12 cellular contexts compared by ENCODE assay signal in the genomic region with DNA sequence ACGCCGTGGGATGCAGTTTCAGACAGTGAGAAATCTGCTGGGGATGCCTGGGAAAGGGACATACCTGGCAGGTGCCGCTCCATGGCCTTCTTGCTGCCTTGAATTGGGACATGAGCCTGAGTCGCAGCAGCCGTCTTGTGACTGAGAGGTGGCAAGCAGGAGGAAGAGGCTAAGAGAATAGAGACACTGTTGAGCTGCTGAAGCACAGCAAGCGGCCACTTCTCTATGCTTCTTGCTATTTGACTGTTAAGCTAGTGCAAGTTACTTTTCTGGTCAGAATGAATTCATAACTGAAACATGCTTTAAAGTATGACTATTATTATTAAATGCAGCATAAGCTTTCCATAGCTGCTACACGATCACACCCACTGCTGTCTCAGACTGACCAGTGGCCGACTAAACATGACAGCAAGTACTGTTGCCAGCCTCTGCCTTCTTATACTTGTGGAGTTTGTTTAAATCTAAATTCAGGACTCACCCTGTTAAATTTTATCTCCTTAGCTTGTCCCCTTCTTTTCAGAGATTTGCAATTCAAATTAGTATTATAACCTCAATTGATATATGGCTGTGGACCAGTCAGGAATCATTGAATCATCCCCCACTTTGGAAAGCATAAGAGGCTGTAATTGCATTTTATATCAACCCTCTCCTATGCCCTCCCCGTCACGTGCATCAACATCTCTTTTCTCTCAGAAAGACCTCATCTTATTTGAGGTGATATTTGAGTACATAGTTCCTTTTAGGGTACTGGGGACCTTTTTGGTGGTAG. TPM values are rescaled to one million over a fixed set of nuclear protein-coding genes. Genes with fewer than 3 reads are reported as not detected.
DNase-seq lines count a peak whose midpoint lies in the region; ATAC-seq, FAIRE-seq and TF ChIP-seq lines count a peak whose summit lies in the region.
"Had no signal": no experiment of that assay in that cellular context is flagged by ENCODE, and none has a peak within 500 bp of the region (broad histone marks: within the 10 kb centered on the region; RNA-seq: fewer than 3 reads in every experiment).

No MANE protein-coding gene starts in this region.

- no peak overlapping the region for H3K4me3 ChIP-seq in dorsolateral prefrontal cortex
- H3K4me3 ChIP-seq: lung had no signal

- H3K27ac Mint-ChIP-seq in activated T-helper 1 cell treated with anti-CD3 and anti-CD28 coated beads, Interleukin-12 subunit alpha, Interleukin-12 subunit beta, Interleukin-2, Interleukin-4 antibody, amounts not matched to agents 30 ng/mL and 10 ng/mL and 1 ng/mL, durations not matched to agents 14 hours and 24 hours and 36 hours: no peak overlapping the region
- H3K27ac Mint-ChIP-seq in immature natural killer cell: no peak overlapping the region

- intact Hi-C loops in activated T-helper 1 cell treated with anti-CD3 and anti-CD28 coated beads, Interleukin-12 subunit alpha, Interleukin-12 subunit beta, Interleukin-2, Interleukin-4 antibody, amounts not matched to agents 30 ng/mL and 10 ng/mL and 1 ng/mL, durations not matched to agents 14 hours and 24 hours and 36 hours (cut with micrococcal nuclease): no loop called here
- intact Hi-C loops in dorsolateral prefrontal cortex (cut with DNase I): no loop called here

- peaks cover 2% of the 10 kb centered on the region for H3K36me3 Mint-ChIP-seq in activated T-helper 1 cell treated with anti-CD3 and anti-CD28 coated beads, Interleukin-12 subunit alpha, Interleukin-12 subunit beta, Interleukin-2, Interleukin-4 antibody, amounts not matched to agents 30 ng/mL and 10 ng/mL and 1 ng/mL, durations not matched to agents 14 hours and 24 hours and 36 hours (ENCODE audit: low read depth)
- H3K36me3 Mint-ChIP-seq in immature natural killer cell: no peaks in the 10 kb centered on the region

- H3K4me1 Mint-ChIP-seq in activated T-helper 1 cell treated with anti-CD3 and anti-CD28 coated beads, Interleukin-12 subunit alpha, Interleukin-12 subunit beta, Interleukin-2, Interleukin-4 antibody, amounts not matched to agents 30 ng/mL and 10 ng/mL and 1 ng/mL, durations not matched to agents 14 hours and 24 hours and 36 hours (ENCODE audit: low read depth): no peaks in the 10 kb centered on the region
- no peaks in the 10 kb centered on the region for H3K4me1 Mint-ChIP-seq in immature natural killer cell

- peak overlapping the region in 1 of 59 donors; percentile 19 for H3K27ac ChIP-seq in dorsolateral prefrontal cortex
- H3K27ac ChIP-seq: KMS-11 had no signal

- H3K9me3 Mint-ChIP-seq in activated T-helper 1 cell treated with anti-CD3 and anti-CD28 coated beads, Interleukin-12 subunit alpha, Interleukin-12 subunit beta, Interleukin-2, Interleukin-4 antibody, amounts not matched to agents 30 ng/mL and 10 ng/mL and 1 ng/mL, durations not matched to agents 14 hours and 24 hours and 36 hours: no peaks in the 10 kb centered on the region
- no peaks in the 10 kb centered on the region for H3K9me3 Mint-ChIP-seq in immature natural killer cell

- peaks cover 0 to 7% (median 0%) of the 10 kb centered on the region in 45 donors for H3K27me3 ChIP-seq in dorsolateral prefrontal cortex

- no peak for FAIRE-seq in GM12892 (lab: Jason Lieb, UNC)

- peak; percentile 17 for ATAC-seq in GM19438 (IDR thresholded peaks at IDR 0.05; ENCODE audit: low read depth, unreplicated experiment)
- ATAC-seq in HG03045 (IDR thresholded peaks at IDR 0.05; ENCODE audit: unreplicated experiment): peak; percentile 50

- 0 out of 2 replicates have a peak, but pooled peaks have one; percentile 60 for TF ChIP-seq POLR2A in GM12892 (IDR thresholded peaks at IDR 0.05; ENCODE audit: low read depth, low read length)

- DNase-seq in GM12892 (ENCODE audit: insufficient read length): no peak
- DNase-seq in activated T-helper 1 cell treated with anti-CD3 and anti-CD28 coated beads, Interleukin-12 subunit alpha, Interleukin-12 subunit beta, Interleukin-2, Interleukin-4 antibody, amounts not matched to agents 30 ng/mL and 10 ng/mL and 1 ng/mL, durations not matched to agents 14 hours and 24 hours and 36 hours (ENCODE audit: low spot score): no peak
- no peak for DNase-seq in stimulated activated CD4-positive, alpha-beta T cell treated with anti-CD3 and anti-CD28 coated beads, Interleukin-15, amount 100 ng/mL, for 24 hours
- DNase-seq in COLO668 (lab: John Stamatoyannopoulos, UW; ENCODE audit: unreplicated experiment): no peak
- no peak for DNase-seq in dorsolateral prefrontal cortex
- DNase-seq in immature natural killer cell: no peak
- DNase-seq: DMS79 treated with DMSO at 0.1 percent for 48 hours, SHP77 had no signal

- TF ChIP-seq CTCF in dorsolateral prefrontal cortex (IDR thresholded peaks at IDR 0.05 in 54 of 56, conservative IDR thresholded peaks at IDR 0.05 in 2 of 56; ENCODE audit: low read depth in 1 of 56, partially characterized antibody in 56 of 56): no peak

- H3K27me3 Mint-ChIP-seq in activated T-helper 1 cell treated with anti-CD3 and anti-CD28 coated beads, Interleukin-12 subunit alpha, Interleukin-12 subunit beta, Interleukin-2, Interleukin-4 antibody, amounts not matched to agents 30 ng/mL and 10 ng/mL and 1 ng/mL, durations not matched to agents 14 hours and 24 hours and 36 hours (ENCODE audit: insufficient read depth): no peaks in the 10 kb centered on the region
- H3K27me3 Mint-ChIP-seq in immature natural killer cell (ENCODE audit: low read depth in 3 of 3): peaks cover 0 to 11% (median 9%) of the 10 kb centered on the region in 3 donors

- H3K4me3 Mint-ChIP-seq in activated T-helper 1 cell treated with anti-CD3 and anti-CD28 coated beads, Interleukin-12 subunit alpha, Interleukin-12 subunit beta, Interleukin-2, Interleukin-4 antibody, amounts not matched to agents 30 ng/mL and 10 ng/mL and 1 ng/mL, durations not matched to agents 14 hours and 24 hours and 36 hours: peak overlapping the region; percentile 40
- H3K4me3 Mint-ChIP-seq in immature natural killer cell: no peak overlapping the region

RNA-seq across cellular contexts. Expression of gene ACSL1, which starts 24.8 kb away (rescaled TPM):
- 40.4 TPM for polyA plus RNA-seq in GM12892 (2012; ENCODE audit: missing spikeins)
- 56.7 and 61.8 TPM in 2 replicates for total RNA-seq in activated T-helper 1 cell treated with anti-CD3 and anti-CD28 coated beads, Interleukin-12 subunit alpha, Interleukin-12 subunit beta, Interleukin-2, Interleukin-4 antibody, amounts not matched to agents 30 ng/mL and 10 ng/mL and 1 ng/mL, durations not matched to agents 14 hours and 24 hours and 36 hours
- total RNA-seq in dorsolateral prefrontal cortex: 100 to 1,000 TPM in 4 of 120 experiments, 10 to 100 TPM in 116; 24.4 to 144 (median 53.4) TPM
- polyA plus RNA-seq in immature natural killer cell: 1 to 10 TPM; 4.8 to 7.8 (median 7.3) TPM
